Comparison of ENCODE assay signal across 23 cellular contexts in the genomic region with DNA sequence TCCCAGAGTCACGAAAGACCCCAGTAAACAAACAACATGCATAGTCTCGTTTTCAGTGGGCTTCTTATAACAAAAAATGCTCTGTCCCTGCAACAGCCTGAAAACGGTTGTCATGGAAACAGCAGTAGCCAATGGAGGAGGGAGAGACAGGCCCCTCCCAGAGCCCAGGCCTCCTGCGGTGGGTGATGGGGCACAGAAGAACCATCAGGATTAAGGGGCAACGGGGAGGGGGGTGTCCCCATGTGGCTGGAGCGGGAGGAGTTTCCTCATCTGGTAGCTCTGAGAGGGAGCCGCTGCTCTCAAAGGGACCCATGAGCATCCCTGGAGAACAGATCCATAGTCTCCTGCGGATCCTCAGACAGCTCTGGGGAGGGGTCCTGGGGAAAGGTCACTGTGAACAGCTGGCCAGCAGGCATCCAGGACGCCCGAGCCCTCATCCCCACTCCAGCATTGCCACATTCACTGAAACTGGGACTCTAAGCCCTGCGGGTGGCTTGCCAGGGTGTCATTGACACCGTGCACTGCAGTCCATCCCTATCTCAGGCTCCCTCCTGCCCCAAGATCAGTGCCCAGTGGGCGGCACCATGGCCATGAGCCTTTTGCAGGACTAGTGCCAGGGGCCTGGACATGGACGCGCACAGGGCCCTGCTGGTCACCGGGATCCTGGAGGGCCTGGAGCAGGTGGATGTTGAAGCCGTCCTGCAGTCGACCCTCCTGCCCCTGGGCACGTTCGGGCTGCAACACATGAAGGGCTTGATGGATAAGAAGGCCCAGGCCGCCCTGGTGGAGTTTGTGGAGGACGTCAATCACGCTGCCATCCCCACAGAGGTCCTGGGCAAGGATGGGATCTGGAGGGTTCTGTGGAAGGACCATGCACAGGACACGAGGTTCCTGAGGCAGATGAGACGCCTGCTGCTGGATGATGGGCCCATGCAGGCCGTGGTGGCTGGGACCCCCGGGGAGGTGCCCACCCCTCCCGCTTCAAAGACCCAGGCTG. TPM values are rescaled to one million over a fixed set of nuclear protein-coding genes. Genes with fewer than 3 reads are reported as not detected.
DNase-seq lines count a peak whose midpoint lies in the region; ATAC-seq and TF ChIP-seq lines count a peak whose summit lies in the region.
"Had no signal": no experiment of that assay in that cellular context is flagged by ENCODE, and none has a peak within 500 bp of the region (broad histone marks: within the 10 kb centered on the region; RNA-seq: fewer than 3 reads in every experiment).

No MANE protein-coding gene starts in this region.

- no peaks in the 10 kb centered on the region for H3K79me1 ChIP-seq in mesenchymal stem cell (replicated peaks; ENCODE audit: low read length, poor library complexity, severe bottlenecking)

- H2BK12ac ChIP-seq in mesenchymal stem cell (ENCODE audit: low read length in 2 of 2): no peak overlapping the region

- H2BK5ac ChIP-seq in mesenchymal stem cell (ENCODE audit: low read depth, low read length, poor library complexity, severe bottlenecking): no peak overlapping the region

- H3K36me3 ChIP-seq in mesenchymal stem cell (ENCODE audit: control insufficient read depth in 1 of 2, insufficient read depth in 2 of 2, low read depth in 1 of 2, low read length in 2 of 2) (no peaks in the 10 kb centered on the region), suprapubic skin (no peaks in the 10 kb centered on the region)
- H3K36me3 ChIP-seq: neutrophil, right atrium auricular region, SJCRH30 had no signal

- no peak overlapping the region for H2AK5ac ChIP-seq in mesenchymal stem cell (ENCODE audit: low read length, severe bottlenecking)

- no peak overlapping the region for H3K27ac Mint-ChIP-seq in activated CD8-positive, alpha-beta memory T cell treated with anti-CD3 and anti-CD28 coated beads, Interleukin-2, amount 10 ng/mL, durations not matched to agents 7 days and 5 days
- H3K27ac Mint-ChIP-seq in brain: peak overlapping the region; percentile 90 to 100 (median 99)
- H3K27ac Mint-ChIP-seq: CD8-positive, alpha-beta T cell had no signal

- CTCF ChIA-PET in activated CD8-positive, alpha-beta memory T cell treated with anti-CD3 and anti-CD28 coated beads, Interleukin-2, amount 10 ng/mL, durations not matched to agents 7 days and 5 days (lab: Charles Lee): interaction anchor here (1.3 to 2.1 kb wide), 2 partner anchors 9 to 21 kb away, joined by 3 to 8 read pairs; no protein-coding TSS in a partner anchor

- H3K9ac ChIP-seq in mesenchymal stem cell (ENCODE audit: low read length): no peak overlapping the region

- peaks cover 0 to 32% of the 10 kb centered on the region in 2 experiments for H3K27me3 ChIP-seq in mesenchymal stem cell (ENCODE audit: control insufficient read depth in 1 of 2, insufficient read depth in 1 of 2, low read length in 2 of 2)
- no peaks in the 10 kb centered on the region for H3K27me3 ChIP-seq in suprapubic skin
- H3K27me3 ChIP-seq: right atrium auricular region, SJCRH30 had no signal

- H2AFZ ChIP-seq in mesenchymal stem cell (ENCODE audit: low read depth, low read length): no peak overlapping the region

- no peak overlapping the region for H3K4me3 Mint-ChIP-seq in activated CD8-positive, alpha-beta memory T cell treated with anti-CD3 and anti-CD28 coated beads, Interleukin-2, amount 10 ng/mL, durations not matched to agents 7 days and 5 days
- H3K4me3 Mint-ChIP-seq in brain: peak overlapping the region in 4 of 5 experiments; percentile 61 to 77 (median 72)
- H3K4me3 Mint-ChIP-seq: CD8-positive, alpha-beta T cell had no signal

- H4K91ac ChIP-seq in mesenchymal stem cell (ENCODE audit: low read length): peak overlapping the region; percentile 19

- H3K14ac ChIP-seq in mesenchymal stem cell (ENCODE audit: low read length in 2 of 2): peak overlapping the region in 1 of 2 experiments; percentile 50

- no peak overlapping the region for H2BK120ac ChIP-seq in mesenchymal stem cell (ENCODE audit: low read depth, low read length)

- H3K4me1 ChIP-seq in mesenchymal stem cell (ENCODE audit: control insufficient read depth, insufficient read depth, low read depth, low read length): peaks cover 2% of the 10 kb centered on the region
- peaks cover 8% of the 10 kb centered on the region for H3K4me1 ChIP-seq in suprapubic skin
- H3K4me1 ChIP-seq: SJCRH30 had no signal

- no peak overlapping the region for H3K4me2 ChIP-seq in mesenchymal stem cell (ENCODE audit: low read length, poor library complexity, severe bottlenecking)

- H3K27ac ChIP-seq in mesenchymal stem cell (ENCODE audit: low read length, poor library complexity, severe bottlenecking) (no peak overlapping the region), suprapubic skin (no peak overlapping the region)
- H3K27ac ChIP-seq: neutrophil, right atrium auricular region, SJCRH30 had no signal

- peak overlapping the region in 1 of 2 experiments; percentile 56 for H3K23ac ChIP-seq in mesenchymal stem cell (ENCODE audit: low read length in 2 of 2)

- no peaks in the 10 kb centered on the region for H3K9me3 Mint-ChIP-seq in activated CD8-positive, alpha-beta memory T cell treated with anti-CD3 and anti-CD28 coated beads, Interleukin-2, amount 10 ng/mL, durations not matched to agents 7 days and 5 days (ENCODE audit: low read depth)
- peaks cover 0 to 5% (median 0%) of the 10 kb centered on the region in 5 experiments for H3K9me3 Mint-ChIP-seq in brain
- H3K9me3 Mint-ChIP-seq: CD8-positive, alpha-beta T cell had no signal

- H3K9me3 ChIP-seq in mesenchymal stem cell (ENCODE audit: control insufficient read depth, low read length): no peaks in the 10 kb centered on the region
- no peaks in the 10 kb centered on the region for H3K9me3 ChIP-seq in suprapubic skin
- H3K9me3 ChIP-seq: neutrophil, right atrium auricular region, SJCRH30 had no signal

- WGBS in mesenchymal stem cell: 77% methylated on average over 28 of the region's 28 CpGs
- WGBS in suprapubic skin: 57% methylated on average over 10 of the region's 28 CpGs

- TF ChIP-seq POLR2A in suprapubic skin (IDR thresholded peaks at IDR 0.05): no peak

- H3K27me3 Mint-ChIP-seq in activated CD8-positive, alpha-beta memory T cell treated with anti-CD3 and anti-CD28 coated beads, Interleukin-2, amount 10 ng/mL, durations not matched to agents 7 days and 5 days: peaks cover 12% of the 10 kb centered on the region
- H3K27me3 Mint-ChIP-seq in brain: peaks cover 3% of the 10 kb centered on the region

- no peak overlapping the region for H2BK15ac ChIP-seq in mesenchymal stem cell (ENCODE audit: low read depth, poor library complexity, severe bottlenecking)

- H3K4me1 Mint-ChIP-seq in activated CD8-positive, alpha-beta memory T cell treated with anti-CD3 and anti-CD28 coated beads, Interleukin-2, amount 10 ng/mL, durations not matched to agents 7 days and 5 days: peaks cover 11% of the 10 kb centered on the region
- peaks cover 63% of the 10 kb centered on the region for H3K4me1 Mint-ChIP-seq in brain

- H3K4me3 ChIP-seq in mesenchymal stem cell (ENCODE audit: insufficient read depth in 1 of 2, low read depth in 1 of 2, low read length in 2 of 2): no peak overlapping the region
- no peak overlapping the region for H3K4me3 ChIP-seq in foreskin fibroblast (ENCODE audit: low read depth in 1 of 2, low read length in 2 of 2)
- no peak overlapping the region for H3K4me3 ChIP-seq in suprapubic skin
- H3K4me3 ChIP-seq: right atrium auricular region, SJCRH30 had no signal

- no peaks in the 10 kb centered on the region for H3K36me3 Mint-ChIP-seq in activated CD8-positive, alpha-beta memory T cell treated with anti-CD3 and anti-CD28 coated beads, Interleukin-2, amount 10 ng/mL, durations not matched to agents 7 days and 5 days
- H3K36me3 Mint-ChIP-seq in brain: no peaks in the 10 kb centered on the region
- H3K36me3 Mint-ChIP-seq: CD8-positive, alpha-beta T cell had no signal

- H4K8ac ChIP-seq in mesenchymal stem cell (ENCODE audit: low read length): no peak overlapping the region

- peak; percentile 41 for DNase-seq in activated CD8-positive, alpha-beta memory T cell treated with anti-CD3 and anti-CD28 coated beads for 24 hours
- no peak for DNase-seq in activated CD8-positive, alpha-beta memory T cell treated with anti-CD3 and anti-CD28 coated beads, Interleukin-2, amount 10 ng/mL, durations not matched to agents 7 days and 5 days
- DNase-seq in mesenchymal stem cell (no peak), superior temporal gyrus (ENCODE audit: extremely low spot score) (peak; percentile 72), foreskin fibroblast (no peak), suprapubic skin (ENCODE audit: low spot score in 2 of 2) (no peak), cerebellar cortex (ENCODE audit: low spot score) (no peak)
- DNase-seq: activated gamma-delta T cell; amniotic stem cell; CD8-positive, alpha-beta T cell; HCEC 1CT; KG1; kidney glomerular epithelial cell; NCI-H2081 treated with DMSO at 0.1 percent for 48 hours; NCI-H774; PC-3; SJCRH30; stimulated activated naive CD8-positive, alpha-beta T cell treated with anti-CD3 and anti-CD28 coated beads, Interleukin-15, Interleukin-2, amounts not matched to agents 100 U/mL and 50 U/mL, for 24 hours had no signal

- TF ChIP-seq CTCF in brain (conservative IDR thresholded peaks at IDR 0.05): no peak
- no peak for TF ChIP-seq CTCF in foreskin fibroblast (IDR thresholded peaks at IDR 0.05; ENCODE audit: low read depth, low read length)
- no peak for TF ChIP-seq CTCF in suprapubic skin (IDR thresholded peaks at IDR 0.05)

- H3K4ac ChIP-seq in mesenchymal stem cell (ENCODE audit: low read depth in 1 of 2, low read length in 2 of 2): no peak overlapping the region

- no peak for ATAC-seq in activated CD8-positive, alpha-beta memory T cell treated with anti-CD3 and anti-CD28 coated beads, Interleukin-2, amount 10 ng/mL, durations not matched to agents 7 days and 5 days
- ATAC-seq: activated CD4-positive, CD25-positive, alpha-beta regulatory T cell treated with anti-CD3 and anti-CD28 coated beads, Interleukin-2, amount 50 U/mL, for 24 hours; CD8-positive, alpha-beta T cell; PC-3; stimulated activated naive CD8-positive, alpha-beta T cell treated with anti-CD3 and anti-CD28 coated beads, Interleukin-15, Interleukin-2, amounts not matched to agents 100 U/mL and 50 U/mL, for 24 hours had no signal

- no peak for TF ChIP-seq EP300 in suprapubic skin (IDR thresholded peaks at IDR 0.05)

- no peak overlapping the region for H3K18ac ChIP-seq in mesenchymal stem cell (ENCODE audit: low read depth in 1 of 2, low read length in 2 of 2)

RNA-seq across cellular contexts. Expression of gene PNMA8B, which starts 37.7 kb away (rescaled TPM):
- not detected for total RNA-seq in activated CD8-positive, alpha-beta memory T cell treated with anti-CD3 and anti-CD28 coated beads, Interleukin-2, amount 10 ng/mL, durations not matched to agents 7 days and 5 days
- polyA plus RNA-seq in brain (ENCODE audit: insufficient read depth, low read depth, low replicate concordance): 21.3 TPM
- polyA plus RNA-seq in mesenchymal stem cell (2013, experiment 1 of 2): 0.86 TPM
- polyA plus RNA-seq in mesenchymal stem cell (2013, experiment 2 of 2): 0.88 TPM
- total RNA-seq in suprapubic skin: 1 to 10 TPM; 1.8 to 3.2 (median 2.8) TPM
- total RNA-seq: CD8-positive, alpha-beta T cell; PC-3 had no signal
- polyA plus RNA-seq: endothelial cell of umbilical vein had no signal

Comparison
In these comparisons a context has a peak if more than half of its experiments do, and no peak if none do; other contexts are left out.
1. DNase-seq: peak in activated CD8-positive, alpha-beta memory T cell treated with anti-CD3 and anti-CD28 coated beads for 24 hours (single experiment) and superior temporal gyrus (single experiment); none in activated CD8-positive, alpha-beta memory T cell treated with anti-CD3 and anti-CD28 coated beads, Interleukin-2, amount 10 ng/mL, durations not matched to agents 7 days and 5 days (single experiment), mesenchymal stem cell (single experiment), foreskin fibroblast (0 of 2), suprapubic skin (0 of 2) and cerebellar cortex (single experiment).